ENCODE assay signal across 1 cellular context in the genomic region with DNA sequence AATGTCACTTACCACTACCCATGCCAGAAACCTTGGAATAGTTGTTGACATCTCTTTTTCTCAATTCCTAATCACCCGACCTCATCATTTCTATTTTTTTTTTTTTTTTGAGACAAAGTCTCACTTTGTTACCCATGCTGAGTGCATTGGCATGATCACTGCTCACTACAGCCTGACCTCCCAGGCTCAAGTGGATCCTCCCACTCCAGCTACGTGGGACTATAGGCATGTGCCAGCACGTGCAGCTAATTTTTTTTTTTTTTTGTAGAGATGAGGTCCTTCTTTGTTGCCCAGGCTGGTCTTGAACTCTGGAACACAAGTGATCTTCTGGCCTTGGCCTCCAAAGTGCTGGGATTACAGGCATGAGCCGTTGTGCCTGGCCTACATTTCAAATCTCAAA.
TF ChIP-seq lines count a peak whose summit lies in the region.

No MANE protein-coding gene starts in this region.

TF ChIP-seq in HEK293, 187 proteins besides CTCF, POLR2A, EP300 and RAD21 (continued from another document):
- TF ChIP-seq ZNF660 (tag by site-specific recombination; IDR thresholded peaks at IDR 0.05) (no peak), ZNF341 (tag by site-specific recombination; IDR thresholded peaks at IDR 0.05; ENCODE audit: low read depth) (no peak), BCL11B (tag by site-specific recombination; IDR thresholded peaks at IDR 0.05; ENCODE audit: low read depth) (no peak), ZBTB21 (tag by site-specific recombination; IDR thresholded peaks at IDR 0.05) (no peak), EGR2 (tag by site-specific recombination; IDR thresholded peaks at IDR 0.05; ENCODE audit: low read depth) (peak; percentile 58; the same call in 1 of the 2 replicates), PRDM6 (tag by site-specific recombination; IDR thresholded peaks at IDR 0.05) (no peak), ZNF274 (IDR thresholded peaks at IDR 0.05; ENCODE audit: low read length) (no peak), ZNF274 (tag by site-specific recombination; IDR thresholded peaks at IDR 0.05; ENCODE audit: borderline replicate concordance) (no peak), ZNF433 (tag by site-specific recombination; IDR thresholded peaks at IDR 0.05; ENCODE audit: low read depth) (no peak), ZNF157 (tag by site-specific recombination; IDR thresholded peaks at IDR 0.05) (no peak), ZFHX2 (tag by site-specific recombination; conservative IDR thresholded peaks at IDR 0.05) (peak; percentile 68), ZNF239 (tag by site-specific recombination; IDR thresholded peaks at IDR 0.05) (no peak), ZNF311 (tag by site-specific recombination; IDR thresholded peaks at IDR 0.05; ENCODE audit: borderline replicate concordance) (no peak)
TF ChIP-seq in HEK293: peak in this region for 2.
